Comparison of ENCODE assay signal across 1 cellular context in the genomic region with DNA sequence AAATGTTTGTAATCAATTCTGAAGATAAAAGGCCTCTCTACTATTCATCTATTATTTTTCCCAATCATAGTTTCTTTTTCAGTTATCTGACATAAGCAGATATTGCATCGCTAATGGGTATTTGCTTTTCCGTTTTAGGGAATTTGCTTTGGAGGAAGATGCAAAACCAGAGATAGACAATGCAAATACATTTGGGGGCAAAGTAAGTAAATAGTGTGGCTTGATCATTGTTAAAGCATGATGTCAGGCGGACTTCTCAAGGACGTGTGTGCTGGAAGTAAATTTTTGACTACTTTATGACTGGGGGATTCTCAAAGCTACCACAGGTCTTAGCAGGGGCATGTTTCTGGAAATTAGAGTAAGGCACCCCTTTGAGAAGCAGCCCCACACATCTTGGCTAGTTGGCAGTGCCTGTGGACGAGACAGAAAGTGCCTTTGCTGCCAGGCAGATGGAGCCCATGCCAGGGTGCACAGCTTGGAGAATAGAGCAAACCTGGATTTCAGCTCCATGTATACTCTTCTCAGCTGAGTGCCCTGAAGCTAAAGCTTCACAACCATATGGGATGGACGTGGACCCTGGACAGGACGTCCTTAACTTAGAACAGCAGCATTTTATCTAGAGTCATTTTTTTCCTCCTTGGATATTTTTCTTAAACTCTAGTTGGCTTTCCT.
A peak's percentile ranks its signal among the peaks of the same experiment; 100 is the strongest.
TF ChIP-seq lines count a peak whose summit lies in the region.

No MANE protein-coding gene starts in this region.

TF ChIP-seq in HepG2, 621 proteins besides CTCF, POLR2A, EP300 and RAD21 (continued from another document):
- TF ChIP-seq GABPB1 (CRISPR knock-in tag; IDR thresholded peaks at IDR 0.05) (no peak), ZNF629 (CRISPR knock-in tag; conservative IDR thresholded peaks at IDR 0.05) (no peak), PATZ1 (CRISPR knock-in tag; IDR thresholded peaks at IDR 0.05) (peak; percentile 54; the same call in 1 of the 2 replicates), MAFG (CRISPR knock-in tag; IDR thresholded peaks at IDR 0.05) (no peak), MTA3 (CRISPR knock-in tag; IDR thresholded peaks at IDR 0.05) (no peak)
TF ChIP-seq in HepG2: peak in this region for 61.
